ENCODE assay signal across 21 cellular contexts in the genomic region with DNA sequence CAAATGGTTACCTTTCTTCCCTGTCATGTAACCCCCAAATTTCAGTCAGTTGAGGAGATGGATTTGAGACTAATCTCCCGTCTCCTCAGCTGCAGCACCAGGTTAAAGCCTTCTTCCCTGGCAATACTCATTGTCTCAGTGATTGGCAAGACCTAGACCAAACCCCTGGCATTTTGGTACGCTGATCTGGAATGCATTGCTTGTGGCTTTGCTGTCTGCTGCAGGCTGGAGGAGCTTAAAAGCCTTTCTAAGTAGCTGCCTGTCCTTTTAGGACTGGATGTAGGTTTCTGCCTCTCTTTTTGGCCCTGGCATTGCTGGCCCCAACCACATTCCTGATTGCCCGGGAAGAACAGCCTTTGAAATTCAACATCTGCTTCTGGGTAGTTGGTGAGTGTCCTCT.
DNase-seq lines count a peak whose midpoint lies in the region; ATAC-seq and TF ChIP-seq lines count a peak whose summit lies in the region.
"Had no signal": no experiment of that assay in that cellular context is flagged by ENCODE, and none has a peak within 500 bp of the region (broad histone marks: within the 10 kb centered on the region; RNA-seq: fewer than 3 reads in every experiment).

No MANE protein-coding gene starts in this region.

- 71% methylated on average over 3 of the region's 3 CpGs for WGBS in suprapubic skin

- no peak overlapping the region for H3K9ac ChIP-seq in OCI-LY1 (ENCODE audit: low read length)

- H3K36me3 ChIP-seq in CD4-positive, CD25-positive, alpha-beta regulatory T cell (ENCODE audit: control insufficient read depth, insufficient read depth, low read length): no peaks in the 10 kb centered on the region
- no peaks in the 10 kb centered on the region for H3K36me3 ChIP-seq in OCI-LY1 (ENCODE audit: insufficient read depth, low read length)
- H3K36me3 ChIP-seq in left ventricle myocardium inferior: no peaks in the 10 kb centered on the region
- H3K36me3 ChIP-seq in suprapubic skin: no peaks in the 10 kb centered on the region
- H3K36me3 ChIP-seq: brain microvascular endothelial cell, SJSA1 had no signal

- no peak for TF ChIP-seq EP300 in suprapubic skin (IDR thresholded peaks at IDR 0.05)

- no peak overlapping the region for H3K27ac ChIP-seq in CD4-positive, CD25-positive, alpha-beta regulatory T cell (ENCODE audit: insufficient read depth, low read length, poor library complexity, severe bottlenecking)
- H3K27ac ChIP-seq in OCI-LY1 (ENCODE audit: low read depth, low read length, poor library complexity, severe bottlenecking): peak overlapping the region; percentile 36
- peak overlapping the region; percentile 87 for H3K27ac ChIP-seq in left ventricle myocardium inferior (replicated peaks)
- H3K27ac ChIP-seq in suprapubic skin: peak overlapping the region; percentile 16
- H3K27ac ChIP-seq: brain microvascular endothelial cell, foreskin keratinocyte, SJSA1 had no signal

- intact Hi-C loops in left ventricle myocardium inferior (cut with micrococcal nuclease): no loop called here

- H3K4me2 ChIP-seq in OCI-LY1 (ENCODE audit: low read length): peak overlapping the region; percentile 36; the same call in 1 of the 2 replicates

- peaks cover 0 to 7% (median 7%) of the 10 kb centered on the region in 4 donors for H3K4me1 Mint-ChIP-seq in CD4-positive, CD25-positive, alpha-beta regulatory T cell
- H3K4me1 Mint-ChIP-seq: WTC11 had no signal

- H2AFZ ChIP-seq in OCI-LY1 (ENCODE audit: low read length): peak overlapping the region; percentile 50; the same call in 1 of the 2 replicates

- H3F3A ChIP-seq in OCI-LY1 (ENCODE audit: insufficient read depth, low read length): no peaks in the 10 kb centered on the region

- no peak for TF ChIP-seq POLR2A in suprapubic skin (IDR thresholded peaks at IDR 0.05)

- no peaks in the 10 kb centered on the region for H3K27me3 ChIP-seq in CD4-positive, CD25-positive, alpha-beta regulatory T cell (ENCODE audit: control insufficient read depth, insufficient read depth, low read length)
- H3K27me3 ChIP-seq in OCI-LY1 (ENCODE audit: insufficient read depth, low read length) (no peaks in the 10 kb centered on the region), left ventricle myocardium inferior (ENCODE audit: low read depth) (no peaks in the 10 kb centered on the region), suprapubic skin (no peaks in the 10 kb centered on the region)
- H3K27me3 ChIP-seq: brain microvascular endothelial cell, foreskin keratinocyte, SJSA1 had no signal

- no peak for ATAC-seq in CD4-positive, CD25-positive, alpha-beta regulatory T cell (ENCODE audit: low read depth in 2 of 2)
- ATAC-seq: activated naive CD4-positive, alpha-beta T cell treated with anti-CD3 and anti-CD28 coated beads, Interleukin-2, amount 50 U/mL, for 72 hours; activated T-cell treated with anti-CD3 and anti-CD28 coated beads, Interleukin-2, amount 50 U/mL, for 72 hours; foreskin keratinocyte; natural killer cell; PC-3; WTC11 had no signal

- H3K27me3 Mint-ChIP-seq in CD4-positive, CD25-positive, alpha-beta regulatory T cell: no peaks in the 10 kb centered on the region

- TF ChIP-seq CTCF in OCI-LY1 (IDR thresholded peaks at IDR 0.05; ENCODE audit: low read length) (no peak), left ventricle myocardium inferior (IDR thresholded peaks at IDR 0.05; ENCODE audit: borderline replicate concordance) (no peak), suprapubic skin (IDR thresholded peaks at IDR 0.05) (no peak), GM10266 (IDR thresholded peaks at IDR 0.05; ENCODE audit: control insufficient read depth, insufficient read depth, low read depth, missing control alignments) (no peak)

- H3K4me3 ChIP-seq in CD4-positive, CD25-positive, alpha-beta regulatory T cell (ENCODE audit: low read depth, low read length): no peak overlapping the region
- H3K4me3 ChIP-seq in OCI-LY1 (ENCODE audit: low read depth, low read length, poor library complexity, severe bottlenecking) (no peak overlapping the region), left ventricle myocardium inferior (peak overlapping the region; percentile 57), suprapubic skin (no peak overlapping the region)
- H3K4me3 ChIP-seq: SJSA1 had no signal

- no peaks in the 10 kb centered on the region for H3K9me2 ChIP-seq in OCI-LY1 (ENCODE audit: low read depth, low read length)

- no peaks in the 10 kb centered on the region for H3K36me3 Mint-ChIP-seq in CD4-positive, CD25-positive, alpha-beta regulatory T cell
- H3K36me3 Mint-ChIP-seq: memory B cell, natural killer cell had no signal

- DNase-seq in CD4-positive, CD25-positive, alpha-beta regulatory T cell: no peak
- no peak for DNase-seq in left ventricle myocardium inferior
- DNase-seq in suprapubic skin (ENCODE audit: low spot score in 2 of 2): no peak
- no peak for DNase-seq in CD1c-positive myeloid dendritic cell (ENCODE audit: extremely low spot score)
- DNase-seq in NCI-H69 (lab: John Stamatoyannopoulos, UW): no peak
- no peak for DNase-seq in GM10266 (ENCODE audit: extremely low spot score)
- DNase-seq: activated T-cell treated with anti-CD3 and anti-CD28 coated beads, Interleukin-2, amount 50 U/mL, for 72 hours; brain microvascular endothelial cell; dermis blood vessel endothelial cell; foreskin keratinocyte; kidney; natural killer cell; NCI-H1417; NCI-H2171 treated with DMSO at 0.1 percent for 48 hours; PC-3; stimulated activated CD4-positive, alpha-beta T cell treated with anti-CD3 and anti-CD28 coated beads, Interleukin-2, amount 100 ng/mL, for 48 hours had no signal

- H3K27ac Mint-ChIP-seq in CD4-positive, CD25-positive, alpha-beta regulatory T cell: peak overlapping the region in 2 of 3 donors; percentile 60 to 81
- H3K27ac Mint-ChIP-seq: activated naive CD4-positive, alpha-beta T cell treated with anti-CD3 and anti-CD28 coated beads, Interleukin-2, amount 50 U/mL, for 72 hours; activated T-cell treated with anti-CD3 and anti-CD28 coated beads, Interleukin-2, amount 50 U/mL, for 72 hours; memory B cell; natural killer cell; WTC11 had no signal

- peaks cover 0 to 4% of the 10 kb centered on the region in 2 experiments for H3K9me3 ChIP-seq in CD4-positive, CD25-positive, alpha-beta regulatory T cell (ENCODE audit: control insufficient read depth in 2 of 2, low read length in 2 of 2)
- H3K9me3 ChIP-seq in OCI-LY1 (ENCODE audit: low read length) (peaks cover 10% of the 10 kb centered on the region; the same call in 1 of the 2 replicates), left ventricle myocardium inferior (replicated peaks) (peaks cover 13% of the 10 kb centered on the region), suprapubic skin (peaks cover under 1% of the 10 kb centered on the region)
- H3K9me3 ChIP-seq: SJSA1 had no signal

- H3K9me3 Mint-ChIP-seq in CD4-positive, CD25-positive, alpha-beta regulatory T cell: peaks cover 0 to 11% (median 4%) of the 10 kb centered on the region in 7 donors
- H3K9me3 Mint-ChIP-seq: memory B cell, natural killer cell had no signal

- H3K79me2 ChIP-seq in OCI-LY1 (ENCODE audit: insufficient read depth, low read length): no peaks in the 10 kb centered on the region

- no peak overlapping the region for H3K4me3 Mint-ChIP-seq in CD4-positive, CD25-positive, alpha-beta regulatory T cell
- H3K4me3 Mint-ChIP-seq: activated T-cell treated with anti-CD3 and anti-CD28 coated beads, Interleukin-2, amount 50 U/mL, for 72 hours; memory B cell; natural killer cell; WTC11 had no signal

- H4K20me1 ChIP-seq in OCI-LY1 (ENCODE audit: insufficient read depth, low read length): no peaks in the 10 kb centered on the region

- H3K4me1 ChIP-seq in CD4-positive, CD25-positive, alpha-beta regulatory T cell (ENCODE audit: control insufficient read depth, insufficient read depth, low read length, poor library complexity, severe bottlenecking): no peaks in the 10 kb centered on the region
- peaks cover 34% of the 10 kb centered on the region for H3K4me1 ChIP-seq in OCI-LY1 (ENCODE audit: insufficient read depth, low read length, severe bottlenecking)
- H3K4me1 ChIP-seq in left ventricle myocardium inferior: peaks cover 14% of the 10 kb centered on the region
- peaks cover 17% of the 10 kb centered on the region for H3K4me1 ChIP-seq in suprapubic skin
- H3K4me1 ChIP-seq: foreskin keratinocyte, SJSA1 had no signal
